Comparison of ENCODE assay signal across 15 cellular contexts in the genomic region with DNA sequence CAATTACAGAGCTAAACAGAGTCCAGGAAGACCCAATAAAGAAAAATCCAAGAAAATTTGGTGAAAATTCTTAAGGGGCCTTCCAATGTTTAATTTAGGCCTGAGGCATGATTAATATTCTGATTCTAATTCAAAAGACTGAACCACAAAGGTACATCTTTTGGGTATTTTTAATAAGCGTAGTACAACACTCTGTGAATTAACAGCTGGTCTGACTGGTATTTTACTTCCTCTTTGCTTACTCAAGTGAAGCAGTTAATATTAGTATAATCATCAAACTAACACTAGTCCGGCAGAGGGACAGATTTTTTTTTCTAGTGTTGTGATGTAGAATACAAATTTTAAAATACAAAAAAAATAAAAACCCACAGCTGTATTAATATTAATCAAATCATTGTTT.
A peak's percentile ranks its signal among the peaks of the same experiment; 100 is the strongest.
DNase-seq lines count a peak whose midpoint lies in the region; ATAC-seq, FAIRE-seq and TF ChIP-seq lines count a peak whose summit lies in the region.
"Had no signal": no experiment of that assay in that cellular context is flagged by ENCODE, and none has a peak within 500 bp of the region (broad histone marks: within the 10 kb centered on the region; RNA-seq: fewer than 3 reads in every experiment).

No MANE protein-coding gene starts in this region.

- no peak for TF ChIP-seq POLR2A in GM12891 (IDR thresholded peaks at IDR 0.05; ENCODE audit: low read depth, low read length)

- no peak for FAIRE-seq in GM12891 (lab: Jason Lieb, UNC)

- peak; percentile 92 for ATAC-seq in GM18868 (IDR thresholded peaks at IDR 0.05; ENCODE audit: unreplicated experiment)
- peak; percentile 74 for ATAC-seq in GM21360 (IDR thresholded peaks at IDR 0.05; ENCODE audit: unreplicated experiment)
- peak; percentile 42 for ATAC-seq in HG03565 (IDR thresholded peaks at IDR 0.05; ENCODE audit: unreplicated experiment)
- ATAC-seq in GM19328 (IDR thresholded peaks at IDR 0.05; ENCODE audit: unreplicated experiment), result no peak

- DNase-seq in GM12891 (ENCODE audit: insufficient read length, low spot score) (no peak), NCI-H2081 (lab: John Stamatoyannopoulos, UW) (no peak), islet precursor cell (no peak)
- DNase-seq: Caco-2; CD4-positive, CD25-positive, alpha-beta regulatory T cell; H7; NCI-H1105 treated with DMSO at 0.1 percent for 48 hours; NCI-H187 treated with DMSO at 0.1 percent for 48 hours; NCI-H2171; NCI-H446 treated with DMSO at 0.1 percent for 48 hours; NCI-H774 had no signal

TF ChIP-seq in GM12891, 5 proteins besides CTCF, POLR2A, EP300 and RAD21:
- TF ChIP-seq TAF1 (IDR thresholded peaks at IDR 0.05; ENCODE audit: low read depth, low read length) (no peak), SPI1 (IDR thresholded peaks at IDR 0.05; ENCODE audit: low read depth, low read length) (no peak), PAX5 (IDR thresholded peaks at IDR 0.05; ENCODE audit: insufficient read depth, low read length, severe bottlenecking) (no peak), POLR2AphosphoS5 (IDR thresholded peaks at IDR 0.05; ENCODE audit: low read depth, low read length) (no peak), POU2F2 (IDR thresholded peaks at IDR 0.05; ENCODE audit: low read depth, low read length) (no peak)
